In the genomic region with DNA sequence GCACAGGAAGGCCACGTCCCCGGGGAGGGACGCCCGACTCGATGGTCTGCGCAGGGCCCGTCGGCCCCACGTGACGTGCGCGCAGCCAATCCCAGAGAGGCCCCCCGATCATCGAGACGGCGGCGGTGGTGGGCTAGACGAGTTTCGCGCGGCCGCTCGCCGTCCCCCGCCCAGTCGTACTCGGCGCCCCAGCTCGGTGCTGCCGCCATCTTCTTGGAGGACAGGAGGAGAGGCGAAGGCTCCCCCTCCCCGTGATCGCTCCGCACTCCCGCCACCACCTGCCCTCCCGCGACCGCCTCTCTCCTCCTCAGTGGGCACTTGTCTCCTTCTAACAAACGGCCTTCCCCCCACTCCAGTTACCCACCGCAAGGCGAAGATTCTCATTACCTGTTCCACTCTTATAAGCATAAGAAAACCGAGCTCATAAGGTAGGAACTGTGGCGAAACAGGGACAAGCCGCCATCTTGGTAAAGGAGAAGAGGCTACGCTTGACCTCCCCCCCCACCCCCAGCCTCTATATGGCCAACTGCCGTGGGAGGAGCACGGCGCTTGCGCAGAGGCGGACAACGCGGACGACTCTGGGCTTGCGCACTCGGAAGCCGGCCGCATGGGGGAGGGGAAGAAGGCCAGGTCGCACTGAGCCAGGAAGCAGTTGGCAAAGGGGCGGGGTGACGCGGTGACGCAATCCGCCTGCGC, we compare ENCODE assay signal across 8 cellular contexts. TPM values are rescaled to one million over a fixed set of nuclear protein-coding genes. Genes with fewer than 3 reads are reported as not detected.
DNase-seq lines count a peak whose midpoint lies in the region; ATAC-seq, FAIRE-seq and TF ChIP-seq lines count a peak whose summit lies in the region.

A gene with protein sequence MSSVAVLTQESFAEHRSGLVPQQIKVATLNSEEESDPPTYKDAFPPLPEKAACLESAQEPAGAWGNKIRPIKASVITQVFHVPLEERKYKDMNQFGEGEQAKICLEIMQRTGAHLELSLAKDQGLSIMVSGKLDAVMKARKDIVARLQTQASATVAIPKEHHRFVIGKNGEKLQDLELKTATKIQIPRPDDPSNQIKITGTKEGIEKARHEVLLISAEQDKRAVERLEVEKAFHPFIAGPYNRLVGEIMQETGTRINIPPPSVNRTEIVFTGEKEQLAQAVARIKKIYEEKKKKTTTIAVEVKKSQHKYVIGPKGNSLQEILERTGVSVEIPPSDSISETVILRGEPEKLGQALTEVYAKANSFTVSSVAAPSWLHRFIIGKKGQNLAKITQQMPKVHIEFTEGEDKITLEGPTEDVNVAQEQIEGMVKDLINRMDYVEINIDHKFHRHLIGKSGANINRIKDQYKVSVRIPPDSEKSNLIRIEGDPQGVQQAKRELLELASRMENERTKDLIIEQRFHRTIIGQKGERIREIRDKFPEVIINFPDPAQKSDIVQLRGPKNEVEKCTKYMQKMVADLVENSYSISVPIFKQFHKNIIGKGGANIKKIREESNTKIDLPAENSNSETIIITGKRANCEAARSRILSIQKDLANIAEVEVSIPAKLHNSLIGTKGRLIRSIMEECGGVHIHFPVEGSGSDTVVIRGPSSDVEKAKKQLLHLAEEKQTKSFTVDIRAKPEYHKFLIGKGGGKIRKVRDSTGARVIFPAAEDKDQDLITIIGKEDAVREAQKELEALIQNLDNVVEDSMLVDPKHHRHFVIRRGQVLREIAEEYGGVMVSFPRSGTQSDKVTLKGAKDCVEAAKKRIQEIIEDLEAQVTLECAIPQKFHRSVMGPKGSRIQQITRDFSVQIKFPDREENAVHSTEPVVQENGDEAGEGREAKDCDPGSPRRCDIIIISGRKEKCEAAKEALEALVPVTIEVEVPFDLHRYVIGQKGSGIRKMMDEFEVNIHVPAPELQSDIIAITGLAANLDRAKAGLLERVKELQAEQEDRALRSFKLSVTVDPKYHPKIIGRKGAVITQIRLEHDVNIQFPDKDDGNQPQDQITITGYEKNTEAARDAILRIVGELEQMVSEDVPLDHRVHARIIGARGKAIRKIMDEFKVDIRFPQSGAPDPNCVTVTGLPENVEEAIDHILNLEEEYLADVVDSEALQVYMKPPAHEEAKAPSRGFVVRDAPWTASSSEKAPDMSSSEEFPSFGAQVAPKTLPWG (N-terminal part only) (minus strand): TSS at position 490 of the 696 bp plus-strand sequence. CDS start 48,803 bp downstream, outside the sequence.

- H3K27ac Mint-ChIP-seq in progenitor cell of endocrine pancreas: peak within 1 kb of the TSS; percentile 100

- H3K4me3 Mint-ChIP-seq in progenitor cell of endocrine pancreas (ENCODE audit: low read depth): peak within 1 kb of the TSS; percentile 92

- ATAC-seq in HG02870 (IDR thresholded peaks at IDR 0.05; ENCODE audit: unreplicated experiment): peak; percentile 61
- peak; percentile 90 to 95 for ATAC-seq in left cardiac atrium

- H3K36me3 Mint-ChIP-seq in progenitor cell of endocrine pancreas (ENCODE audit: insufficient read depth): peaks cover 6% of the 10 kb centered on the region

- TF ChIP-seq POLR2A in GM12892 (IDR thresholded peaks at IDR 0.05; ENCODE audit: low read depth, low read length): peak; percentile 89

- TF ChIP-seq CTCF in progenitor cell of endocrine pancreas (IDR thresholded peaks at IDR 0.05; ENCODE audit: unreplicated experiment): peak; percentile 44

- FAIRE-seq in GM12892 (lab: Jason Lieb, UNC): peak; percentile 98

- no peaks in the 10 kb centered on the region for H3K9me3 Mint-ChIP-seq in progenitor cell of endocrine pancreas (ENCODE audit: low read depth)

- intact Hi-C loops in left cardiac atrium (cut with DNase I): no loop called here

- H3K27me3 Mint-ChIP-seq in progenitor cell of endocrine pancreas: no peaks in the 10 kb centered on the region

- H3K4me1 Mint-ChIP-seq in progenitor cell of endocrine pancreas (ENCODE audit: low read depth): peaks cover 38% of the 10 kb centered on the region

- peak; percentile 94 for DNase-seq in GM12892 (ENCODE audit: insufficient read length)
- DNase-seq in NCI-H146 (lab: John Stamatoyannopoulos, UW): peak; percentile 97
- DNase-seq in T-helper 1 cell: peak; percentile 100
- peak; percentile 98 for DNase-seq in amniotic epithelial cell (ENCODE audit: low read depth)
- DNase-seq in left cardiac atrium: peak; percentile 100
- DNase-seq in progenitor cell of endocrine pancreas (ENCODE audit: low spot score, unreplicated experiment): peak; percentile 100
- DNase-seq in ureter (ENCODE audit: low spot score): peak; percentile 100

RNA-seq across cellular contexts. Expression of the gene that starts here (rescaled TPM):
- polyA plus RNA-seq in GM12892 (2012; ENCODE audit: missing spikeins): 138 TPM
- total RNA-seq in left cardiac atrium (100 to 1,000 TPM; 357 to 358 TPM), progenitor cell of endocrine pancreas (388 and 399 TPM in 2 replicates), ureter (526 TPM)

Comparison
In these comparisons a context has a peak if more than half of its experiments do, and no peak if none do; other contexts are left out.
1. Peak in every context shown above with its lines: DNase-seq and ATAC-seq.